In the genomic region with DNA sequence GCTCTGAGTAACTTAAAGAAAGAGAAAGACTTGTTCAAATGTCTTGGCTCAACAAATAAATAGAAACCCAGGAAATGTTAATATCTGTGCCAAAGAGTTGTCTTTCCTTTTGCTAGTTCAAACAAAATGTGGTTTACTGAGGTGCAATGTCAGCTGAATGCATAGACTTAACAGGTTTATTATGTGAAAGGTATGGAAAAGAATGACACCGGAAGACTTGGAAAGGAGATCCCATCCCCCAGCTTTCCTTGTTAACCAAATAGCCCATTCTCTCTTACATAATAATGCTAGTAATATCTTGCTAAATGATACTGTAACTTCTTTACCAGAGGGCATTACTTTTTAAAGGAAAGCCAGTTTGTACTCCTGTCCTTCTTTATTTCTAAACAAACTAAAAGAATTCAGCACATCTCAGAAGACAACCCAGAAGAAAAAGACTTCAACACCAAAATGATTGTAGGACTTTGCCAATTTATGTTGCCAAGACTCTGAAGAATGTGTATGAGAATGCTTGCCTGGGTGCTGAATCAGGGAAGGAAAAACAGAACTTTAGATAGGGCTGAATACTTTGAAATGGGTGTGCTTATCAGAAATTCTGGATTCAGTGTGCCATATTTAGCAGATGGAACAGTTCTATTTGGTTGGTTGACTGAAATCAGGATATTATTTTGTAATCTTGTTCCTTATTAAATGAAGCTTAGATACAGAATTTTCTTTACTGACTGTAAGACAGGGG, we compare ENCODE assay signal across 21 cellular contexts.
"Had no signal": no experiment of that assay in that cellular context is flagged by ENCODE, and none has a peak within 500 bp of the region (broad histone marks: within the 10 kb centered on the region; RNA-seq: fewer than 3 reads in every experiment).

No MANE protein-coding gene starts in this region.

- ATAC-seq: effector memory CD8-positive, alpha-beta T cell; foreskin keratinocyte; naive thymus-derived CD4-positive, alpha-beta T cell; sciatic nerve had no signal

- H3K36me3 ChIP-seq: neutrophil, stomach had no signal

- FAIRE-seq: colon, urothelium cell line had no signal

- H3K4me3 ChIP-seq: skin epidermis, stomach had no signal

- H3K4me1 ChIP-seq: foreskin keratinocyte had no signal

- H3K36me3 Mint-ChIP-seq: naive thymus-derived CD4-positive, alpha-beta T cell had no signal

- DNase-seq: cerebellar nuclear complex; effector memory CD8-positive, alpha-beta T cell; erythroblast; head of caudate nucleus; hippocampal formation; mammary epithelial cell; naive thymus-derived CD4-positive, alpha-beta T cell; posterior cingulate gyrus; stimulated activated CD4-positive, alpha-beta T cell treated with anti-CD3 and anti-CD28 coated beads, Interleukin-2, amount 100 ng/mL, for 24 hours; stimulated activated CD4-positive, alpha-beta T cell treated with anti-CD3 and anti-CD28 coated beads, Interleukin-4, amount 100 ng/mL, for 4 hours; stimulated activated naive CD4-positive, alpha-beta T cell; stomach; substantia nigra had no signal

- H3K9me3 ChIP-seq: neutrophil had no signal

- H3K27me3 Mint-ChIP-seq: dendritic cell treated with granulocyte-macrophage colony-stimulating factor and Interleukin-4, amounts not matched to agents 40 ng/mL and 50 ng/mL, for 4 days; effector memory CD8-positive, alpha-beta T cell; type B pancreatic cell had no signal

- H3K27me3 ChIP-seq: foreskin keratinocyte, neutrophil, stomach had no signal

- H3K27ac Mint-ChIP-seq: dendritic cell treated with granulocyte-macrophage colony-stimulating factor and Interleukin-4, amounts not matched to agents 40 ng/mL and 50 ng/mL, for 4 days; effector memory CD8-positive, alpha-beta T cell; naive thymus-derived CD4-positive, alpha-beta T cell; type B pancreatic cell had no signal

- H3K27ac ChIP-seq: foreskin keratinocyte, neutrophil, skin epidermis, stomach had no signal

- H3K4me3 Mint-ChIP-seq: dendritic cell treated with granulocyte-macrophage colony-stimulating factor and Interleukin-4, amounts not matched to agents 40 ng/mL and 50 ng/mL, for 4 days; effector memory CD8-positive, alpha-beta T cell; naive thymus-derived CD4-positive, alpha-beta T cell; type B pancreatic cell had no signal

- H3K4me1 Mint-ChIP-seq: naive thymus-derived CD4-positive, alpha-beta T cell had no signal
